In the genomic region with DNA sequence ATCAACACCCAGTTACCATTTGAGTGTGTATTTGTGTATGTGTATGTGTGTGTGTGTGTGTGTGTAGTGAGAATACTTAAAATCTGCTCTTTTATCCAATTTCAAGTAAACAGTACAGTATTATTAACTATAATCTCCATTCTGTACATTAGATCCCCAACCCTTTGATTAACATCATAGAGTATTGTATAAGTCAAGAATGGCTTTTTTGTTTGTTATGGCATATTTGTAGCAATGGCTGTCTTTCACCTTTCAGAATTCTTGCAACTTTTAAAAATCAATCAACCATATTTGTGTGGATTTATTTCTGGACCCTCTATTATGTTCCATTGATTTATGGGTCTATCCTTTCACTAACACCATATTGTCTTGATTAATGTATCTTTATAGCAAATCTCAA, we compare ENCODE assay signal across 33 cellular contexts.
"Had no signal": no experiment of that assay in that cellular context is flagged by ENCODE, and none has a peak within 500 bp of the region (broad histone marks: within the 10 kb centered on the region; RNA-seq: fewer than 3 reads in every experiment).

No MANE protein-coding gene starts in this region.

- ATAC-seq: activated naive CD4-positive, alpha-beta T cell treated with anti-CD3 and anti-CD28 coated beads, Interleukin-2, amount 50 U/mL, for 72 hours; activated naive CD8-positive, alpha-beta T cell treated with anti-CD3 and anti-CD28 coated beads, Interleukin-2, amount 50 U/mL, for 24 hours; activated T-cell treated with anti-CD3 and anti-CD28 coated beads, Interleukin-2, amount 50 U/mL, for 4 hours; activated T-cell treated with anti-CD3 and anti-CD28 coated beads, Interleukin-2, amount 50 U/mL, for 72 hours; activated T-helper 17 cell treated with anti-CD3 and anti-CD28 coated beads, Interleukin-2, amount 50 U/mL, for 72 hours; body of pancreas had no signal

- H3K27ac ChIP-seq: adrenal gland, ascending aorta, body of pancreas, brain microvascular endothelial cell, breast epithelium, cardiac muscle cell had no signal

- H3K36me3 ChIP-seq: adrenal gland, ascending aorta, brain microvascular endothelial cell, breast epithelium, cardiac muscle cell had no signal

- H3K4me3 ChIP-seq: adrenal gland, ascending aorta, body of pancreas, breast epithelium, cardiac muscle cell had no signal

- H3K27me3 ChIP-seq: adrenal gland, ascending aorta, body of pancreas, brain microvascular endothelial cell, breast epithelium, cardiac muscle cell had no signal

- H3K4me1 ChIP-seq: adrenal gland, ascending aorta, body of pancreas, breast epithelium had no signal

- FAIRE-seq: astrocyte, bronchial epithelial cell had no signal

- H3K9me3 ChIP-seq: ascending aorta, body of pancreas, breast epithelium had no signal

- DNase-seq: activated effector memory CD4-positive, alpha-beta T cell treated with anti-CD3 and anti-CD28 coated beads, Interleukin-2, amount 50 U/mL, for 16 hours; activated effector memory CD4-positive, alpha-beta T cell treated with Interleukin-2 at 50 U/mL for 16 hours; activated gamma-delta T cell; activated gamma-delta T cell treated with Interleukin-2 at 50 U/mL for 16 hours; activated naive CD4-positive, alpha-beta T cell; activated naive CD4-positive, alpha-beta T cell treated with anti-CD3 and anti-CD28 coated beads for 36 hours; activated naive CD4-positive, alpha-beta T cell treated with anti-CD3 and anti-CD28 coated beads, Interleukin-2, amount 10 ng/mL, durations not matched to agents 7 days and 5 days; activated naive CD4-positive, alpha-beta T cell treated with anti-CD3 and anti-CD28 coated beads, Interleukin-2, amount 50 U/mL, for 16 hours; activated naive CD4-positive, alpha-beta T cell treated with Interleukin-2 at 50 U/mL for 16 hours; activated naive CD8-positive, alpha-beta T cell treated with anti-CD3 and anti-CD28 coated beads for 36 hours; activated naive CD8-positive, alpha-beta T cell treated with anti-CD3 and anti-CD28 coated beads, Interleukin-2, amount 10 ng/mL, durations not matched to agents 7 days and 5 days; activated naive CD8-positive, alpha-beta T cell treated with anti-CD3 and anti-CD28 coated beads, Interleukin-2, amount 50 U/mL, for 24 hours; activated T-cell treated with anti-CD3 and anti-CD28 coated beads, Interleukin-2, amount 50 U/mL, for 24 hours; activated T-cell treated with anti-CD3 and anti-CD28 coated beads, Interleukin-2, amount 50 U/mL, for 4 hours; activated T-cell treated with anti-CD3 and anti-CD28 coated beads, Interleukin-2, amount 50 U/mL, for 48 hours; activated T-cell treated with anti-CD3 and anti-CD28 coated beads, Interleukin-2, amount 50 U/mL, for 72 hours; adrenal gland; amniotic stem cell; amygdala; anterior cingulate cortex; aorta; body of pancreas; brain microvascular endothelial cell; caudate nucleus; central memory CD4-positive, alpha-beta T cell; cerebellar nuclear complex had no signal
